In genomic region chr9:123530244-123530643, GRCh38 we compare ENCODE assay signal across 3 cellular contexts.
TF ChIP-seq lines count a peak whose summit lies in the region.

No MANE protein-coding gene starts in this region.

TF ChIP-seq in HepG2, 621 proteins besides CTCF, POLR2A, EP300 and RAD21:
- no peak for TF ChIP-seq ZNF143 (CRISPR knock-in tag; IDR thresholded peaks at IDR 0.05)
- TF ChIP-seq FOXK2 (IDR thresholded peaks at IDR 0.05) = no peak
- TF ChIP-seq ZFP1 (CRISPR knock-in tag; IDR thresholded peaks at IDR 0.05) = peak; percentile 91; the same call in 1 of the 2 replicates
- no peak for TF ChIP-seq SNAPC2 (CRISPR knock-in tag; IDR thresholded peaks at IDR 0.05)
- TF ChIP-seq ZNF33A (CRISPR knock-in tag; IDR thresholded peaks at IDR 0.05; ENCODE audit: borderline replicate concordance) = no peak

TF ChIP-seq in K562, 482 proteins besides CTCF, POLR2A, EP300 and RAD21:
- 0 out of 2 replicates have a peak, but pooled peaks have one; percentile 7 for TF ChIP-seq RFX5 (IDR thresholded peaks at IDR 0.05; ENCODE audit: low read depth, low read length)
- no peak for TF ChIP-seq TAF9B (IDR thresholded peaks at IDR 0.05; ENCODE audit: partially characterized antibody)
- TF ChIP-seq ZNF76 (CRISPR knock-in tag; IDR thresholded peaks at IDR 0.05; ENCODE audit: borderline replicate concordance) = no peak
- no peak for TF ChIP-seq MGA (IDR thresholded peaks at IDR 0.05)
- peak; percentile 82; the same call in 1 of the 2 replicates for TF ChIP-seq ZFP1 (CRISPR knock-in tag; IDR thresholded peaks at IDR 0.05)

TF ChIP-seq in endothelial cell of umbilical vein, 7 proteins besides CTCF, POLR2A, EP300 and RAD21:
- TF ChIP-seq JUN (IDR thresholded peaks at IDR 0.05; ENCODE audit: borderline replicate concordance, insufficient read depth, insufficient read length, low read depth) (no peak), EZH2 (IDR thresholded peaks at IDR 0.05; ENCODE audit: borderline replicate concordance, low read depth, low read length, severe bottlenecking) (no peak), FOS (IDR thresholded peaks at IDR 0.05; ENCODE audit: borderline replicate concordance, insufficient read depth, low read length) (no peak), MAX (IDR thresholded peaks at IDR 0.05; ENCODE audit: insufficient read depth, insufficient read length) (no peak), GATA2 (IDR thresholded peaks at IDR 0.05; ENCODE audit: insufficient read depth, insufficient read length, low read depth, low read length) (no peak), MYC (IDR thresholded peaks at IDR 0.05; ENCODE audit: low read depth, low read length) (no peak), POLR2AphosphoS5 (IDR thresholded peaks at IDR 0.05; ENCODE audit: insufficient read depth, low read depth, low read length) (no peak)
